28 cellular contexts compared by ENCODE assay signal in the genomic region with DNA sequence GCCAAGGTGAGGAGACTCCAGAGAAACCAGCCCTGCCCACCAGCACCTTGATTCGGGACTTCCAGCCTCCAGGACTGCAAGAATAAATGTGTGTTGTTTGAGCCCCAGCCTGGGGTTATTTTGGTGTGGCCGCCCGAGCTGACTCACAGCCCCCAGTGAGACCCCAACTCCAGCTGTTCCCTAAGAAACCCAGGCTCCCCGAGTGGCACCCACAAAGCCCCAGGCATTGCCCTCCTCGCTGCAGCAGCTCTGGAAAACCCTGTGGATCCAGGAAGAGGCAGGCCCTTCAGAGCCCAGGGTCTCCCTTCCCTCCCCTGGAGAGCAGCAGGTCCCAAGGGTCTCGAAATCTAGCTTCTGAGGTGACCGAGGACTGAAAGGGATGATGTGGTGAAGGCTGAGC.
"Had no signal": no experiment of that assay in that cellular context is flagged by ENCODE, and none has a peak within 500 bp of the region (broad histone marks: within the 10 kb centered on the region; RNA-seq: fewer than 3 reads in every experiment).

No MANE protein-coding gene starts in this region.

- H3K27ac Mint-ChIP-seq: activated CD4-positive, alpha-beta memory T cell treated with anti-CD3 and anti-CD28 coated beads for 36 hours; activated CD4-positive, alpha-beta T cell treated with anti-CD3 and anti-CD28 coated beads for 36 hours; activated CD4-positive, alpha-beta T cell treated with anti-CD3 and anti-CD28 coated beads, Interleukin-2, amount 10 ng/mL, durations not matched to agents 24 days and 14 days; activated CD8-positive, alpha-beta memory T cell treated with anti-CD3 and anti-CD28 coated beads, Interleukin-2, amount 10 ng/mL, durations not matched to agents 7 days and 5 days; activated CD8-positive, alpha-beta T cell treated with anti-CD3 and anti-CD28 coated beads, Interleukin-2, amount 10 ng/mL, durations not matched to agents 7 days and 5 days; activated naive CD4-positive, alpha-beta T cell treated with anti-CD3 and anti-CD28 coated beads for 36 hours; activated naive CD8-positive, alpha-beta T cell; activated T-helper 1 cell treated with anti-CD3 and anti-CD28 coated beads, Interleukin-12 subunit alpha, Interleukin-12 subunit beta, Interleukin-2, Interleukin-4 antibody, amounts not matched to agents 30 ng/mL and 10 ng/mL and 1 ng/mL, durations not matched to agents 14 hours and 24 hours and 36 hours; activated T-helper 2 cell treated with anti-CD3 and anti-CD28 coated beads, Interferon-gamma antibody, Interleukin-2, Interleukin-4, amounts not matched to agents 10 μg/mL and 5 μg/mL and 100 μg/mL, durations not matched to agents 14 hours and 24 hours and 36 hours; dendritic cell treated with granulocyte-macrophage colony-stimulating factor and Interleukin-4, amounts not matched to agents 40 ng/mL and 50 ng/mL, for 4 days; effector memory CD8-positive, alpha-beta T cell had no signal

- H3K9me3 Mint-ChIP-seq: activated CD4-positive, alpha-beta memory T cell treated with anti-CD3 and anti-CD28 coated beads for 36 hours; activated CD4-positive, alpha-beta T cell treated with anti-CD3 and anti-CD28 coated beads, Interleukin-2, amount 10 ng/mL, durations not matched to agents 24 days and 14 days; activated naive CD4-positive, alpha-beta T cell treated with anti-CD3 and anti-CD28 coated beads for 36 hours; activated T-helper 1 cell treated with anti-CD3 and anti-CD28 coated beads, Interleukin-12 subunit alpha, Interleukin-12 subunit beta, Interleukin-2, Interleukin-4 antibody, amounts not matched to agents 30 ng/mL and 10 ng/mL and 1 ng/mL, durations not matched to agents 14 hours and 24 hours and 36 hours; activated T-helper 2 cell treated with anti-CD3 and anti-CD28 coated beads, Interferon-gamma antibody, Interleukin-2, Interleukin-4, amounts not matched to agents 10 μg/mL and 5 μg/mL and 100 μg/mL, durations not matched to agents 14 hours and 24 hours and 36 hours; dendritic cell treated with granulocyte-macrophage colony-stimulating factor and Interleukin-4, amounts not matched to agents 40 ng/mL and 50 ng/mL, for 4 days; effector memory CD8-positive, alpha-beta T cell had no signal

- DNase-seq: activated CD4-positive, alpha-beta memory T cell treated with anti-CD3 and anti-CD28 coated beads for 36 hours; activated CD4-positive, alpha-beta T cell treated with anti-CD3 and anti-CD28 coated beads for 36 hours; activated CD4-positive, alpha-beta T cell treated with anti-CD3 and anti-CD28 coated beads, Interleukin-2, amount 10 ng/mL, durations not matched to agents 24 days and 14 days; activated CD4-positive, CD25-positive, alpha-beta regulatory T cell; activated CD8-positive, alpha-beta memory T cell treated with anti-CD3 and anti-CD28 coated beads, Interleukin-2, amount 10 ng/mL, durations not matched to agents 7 days and 5 days; activated CD8-positive, alpha-beta memory T cell treated with anti-CD3 and anti-CD28 coated beads, Interleukin-2, amount 50 U/mL, for 4 hours; activated CD8-positive, alpha-beta T cell treated with anti-CD3 and anti-CD28 coated beads, Interleukin-2, amount 10 ng/mL, durations not matched to agents 7 days and 5 days; activated effector memory CD4-positive, alpha-beta T cell treated with anti-CD3 and anti-CD28 coated beads, Interleukin-2, amount 50 U/mL, for 16 hours; activated naive CD4-positive, alpha-beta T cell treated with anti-CD3 and anti-CD28 coated beads for 36 hours; activated T-cell treated with anti-CD3 and anti-CD28 coated beads, Interleukin-2, amount 50 U/mL, for 1 hour; activated T-cell treated with anti-CD3 and anti-CD28 coated beads, Interleukin-2, amount 50 U/mL, for 48 hours; amniotic stem cell; anterior cingulate cortex; brain microvascular endothelial cell; caudate nucleus; colonic mucosa; dorsolateral prefrontal cortex; effector CD4-positive, alpha-beta T cell; effector memory CD8-positive, alpha-beta T cell; erythroblast; foreskin keratinocyte; heart right ventricle; T-helper 2 cell had no signal

- ATAC-seq: activated CD4-positive, alpha-beta T cell treated with anti-CD3 and anti-CD28 coated beads for 36 hours; activated CD8-positive, alpha-beta memory T cell treated with anti-CD3 and anti-CD28 coated beads, Interleukin-2, amount 10 ng/mL, durations not matched to agents 7 days and 5 days; activated CD8-positive, alpha-beta T cell treated with anti-CD3 and anti-CD28 coated beads, Interleukin-2, amount 10 ng/mL, durations not matched to agents 7 days and 5 days; effector memory CD8-positive, alpha-beta T cell; foreskin keratinocyte; gastroesophageal sphincter; heart right ventricle had no signal

- H3K27me3 Mint-ChIP-seq: activated CD4-positive, alpha-beta T cell treated with anti-CD3 and anti-CD28 coated beads, Interleukin-2, amount 10 ng/mL, durations not matched to agents 24 days and 14 days; activated CD8-positive, alpha-beta memory T cell treated with anti-CD3 and anti-CD28 coated beads, Interleukin-2, amount 10 ng/mL, durations not matched to agents 7 days and 5 days had no signal

- H3K4me3 Mint-ChIP-seq: activated CD4-positive, alpha-beta memory T cell treated with anti-CD3 and anti-CD28 coated beads for 36 hours; activated CD4-positive, alpha-beta T cell treated with anti-CD3 and anti-CD28 coated beads for 36 hours; activated CD4-positive, alpha-beta T cell treated with anti-CD3 and anti-CD28 coated beads, Interleukin-2, amount 10 ng/mL, durations not matched to agents 24 days and 14 days; activated CD8-positive, alpha-beta memory T cell treated with anti-CD3 and anti-CD28 coated beads, Interleukin-2, amount 10 ng/mL, durations not matched to agents 7 days and 5 days; activated CD8-positive, alpha-beta T cell treated with anti-CD3 and anti-CD28 coated beads, Interleukin-2, amount 10 ng/mL, durations not matched to agents 7 days and 5 days; activated naive CD4-positive, alpha-beta T cell treated with anti-CD3 and anti-CD28 coated beads for 36 hours; activated naive CD8-positive, alpha-beta T cell; activated T-helper 1 cell treated with anti-CD3 and anti-CD28 coated beads, Interleukin-12 subunit alpha, Interleukin-12 subunit beta, Interleukin-2, Interleukin-4 antibody, amounts not matched to agents 30 ng/mL and 10 ng/mL and 1 ng/mL, durations not matched to agents 14 hours and 24 hours and 36 hours; dendritic cell treated with granulocyte-macrophage colony-stimulating factor and Interleukin-4, amounts not matched to agents 40 ng/mL and 50 ng/mL, for 4 days; effector memory CD8-positive, alpha-beta T cell had no signal

- H3K4me1 Mint-ChIP-seq: activated CD4-positive, alpha-beta T cell treated with anti-CD3 and anti-CD28 coated beads for 36 hours; activated CD4-positive, alpha-beta T cell treated with anti-CD3 and anti-CD28 coated beads, Interleukin-2, amount 10 ng/mL, durations not matched to agents 24 days and 14 days; activated CD8-positive, alpha-beta memory T cell treated with anti-CD3 and anti-CD28 coated beads, Interleukin-2, amount 10 ng/mL, durations not matched to agents 7 days and 5 days had no signal

- H3K36me3 Mint-ChIP-seq: activated CD4-positive, alpha-beta memory T cell treated with anti-CD3 and anti-CD28 coated beads for 36 hours; activated CD8-positive, alpha-beta memory T cell treated with anti-CD3 and anti-CD28 coated beads, Interleukin-2, amount 10 ng/mL, durations not matched to agents 7 days and 5 days; activated naive CD8-positive, alpha-beta T cell had no signal
